ENCODE assay signal across 10 cellular contexts in genomic region chr5:124658867-124659557, GRCh38.
A peak's percentile ranks its signal among the peaks of the same experiment; 100 is the strongest.
DNase-seq lines count a peak whose midpoint lies in the region; ATAC-seq lines count a peak whose summit lies in the region.
"Had no signal": no experiment of that assay in that cellular context is flagged by ENCODE, and none has a peak within 500 bp of the region (broad histone marks: within the 10 kb centered on the region; RNA-seq: fewer than 3 reads in every experiment).

No MANE protein-coding gene starts in this region.

- H3K36me3 Mint-ChIP-seq in stimulated activated memory B cell treated with anti-CD40 and anti-IgM and Interleukin-4, amounts not matched to agents 10 μg/mL and 1 μg/mL and 100 μg/mL, for 72 hours = no peaks in the 10 kb centered on the region

- peak overlapping the region; percentile 29 for H3K27ac Mint-ChIP-seq in stimulated activated memory B cell treated with anti-CD40 and anti-IgM and Interleukin-4, amounts not matched to agents 10 μg/mL and 1 μg/mL and 100 μg/mL, for 72 hours

- H3K27me3 Mint-ChIP-seq in stimulated activated memory B cell treated with anti-CD40 and anti-IgM and Interleukin-4, amounts not matched to agents 10 μg/mL and 1 μg/mL and 100 μg/mL, for 72 hours = no peaks in the 10 kb centered on the region

- H3K4me3 Mint-ChIP-seq in stimulated activated memory B cell treated with anti-CD40 and anti-IgM and Interleukin-4, amounts not matched to agents 10 μg/mL and 1 μg/mL and 100 μg/mL, for 72 hours = peak overlapping the region; percentile 13

- no peaks in the 10 kb centered on the region for H3K9me3 Mint-ChIP-seq in stimulated activated memory B cell treated with anti-CD40 and anti-IgM and Interleukin-4, amounts not matched to agents 10 μg/mL and 1 μg/mL and 100 μg/mL, for 72 hours

- DNase-seq in DMS53 (lab: John Stamatoyannopoulos, UW) = peak; percentile 22
- DNase-seq in DMS53 treated with DMSO at 0.1 percent for 48 hours (lab: John Stamatoyannopoulos, UW; ENCODE audit: unreplicated experiment) = no peak
- DNase-seq in SKM-1 (lab: John Stamatoyannopoulos, UW; ENCODE audit: unreplicated experiment) = peak; percentile 67
- peak; percentile 77 for DNase-seq in islet precursor cell
- no peak for DNase-seq in activated T-cell treated with anti-CD3 and anti-CD28 coated beads, Interleukin-2, amount 50 U/mL, for 1 hour
- DNase-seq in nucleus accumbens (lab: John Stamatoyannopoulos, UW) = no peak
- no peak for DNase-seq in NK-92 treated with Interleukin-12 subunit alpha and Interleukin-12 subunit beta, amount 100 ng/mL, for 24 hours (lab: John Stamatoyannopoulos, UW)
- DNase-seq: activated naive CD4-positive, alpha-beta T cell had no signal

- H3K4me1 Mint-ChIP-seq in stimulated activated memory B cell treated with anti-CD40 and anti-IgM and Interleukin-4, amounts not matched to agents 10 μg/mL and 1 μg/mL and 100 μg/mL, for 72 hours = peaks cover 40% of the 10 kb centered on the region

- no peak for ATAC-seq in stimulated activated memory B cell treated with anti-CD40 and anti-IgM and Interleukin-4, amounts not matched to agents 10 μg/mL and 1 μg/mL and 100 μg/mL, for 72 hours
- ATAC-seq: HCT116 had no signal

Comparison
In these comparisons a context has a peak if more than half of its experiments do, and no peak if none do; other contexts are left out.
1. DNase-seq: peak in DMS53 (single experiment), SKM-1 (single experiment) and islet precursor cell (single experiment); none in DMS53 treated with DMSO at 0.1 percent for 48 hours (single experiment), activated T-cell treated with anti-CD3 and anti-CD28 coated beads, Interleukin-2, amount 50 U/mL, for 1 hour (single experiment), nucleus accumbens (0 of 56) and NK-92 treated with Interleukin-12 subunit alpha and Interleukin-12 subunit beta, amount 100 ng/mL, for 24 hours (single experiment).